ENCODE assay signal across 8 cellular contexts in the genomic region with DNA sequence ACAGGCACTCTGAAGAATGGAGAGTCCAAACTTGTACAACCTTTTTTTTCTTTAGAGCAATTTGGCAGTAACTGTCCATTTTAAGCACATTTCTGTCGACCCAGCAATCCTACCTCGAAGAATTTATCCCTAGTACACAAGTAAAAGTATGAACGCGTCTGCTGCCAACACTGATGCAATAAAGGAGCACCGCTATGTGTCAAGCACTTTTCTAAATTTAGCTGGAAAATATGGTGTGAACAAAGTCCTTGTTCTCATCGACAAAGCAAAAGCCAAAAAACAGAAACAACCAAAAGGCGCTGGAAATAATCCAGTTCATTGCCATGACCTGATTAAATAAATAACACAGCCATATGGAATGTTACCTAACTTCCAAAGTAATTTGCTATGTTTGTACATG. TPM values are rescaled to one million over a fixed set of nuclear protein-coding genes. Genes with fewer than 3 reads are reported as not detected.
DNase-seq lines count a peak whose midpoint lies in the region; ATAC-seq and TF ChIP-seq lines count a peak whose summit lies in the region.

No MANE protein-coding gene starts in this region.

- POLR2A ChIA-PET in HEK293 (lab: Yijun Ruan, JAX), result interaction anchor here (1.5 to 2.6 kb wide), 4 partner anchors 10 to 166 kb away, joined by 5 to 35 read pairs (median 9); a partner anchor contains a TSS

- TF ChIP-seq POLR2A in spleen (IDR thresholded peaks at IDR 0.05), result no peak

- intact Hi-C loops in left ventricle myocardium inferior (cut with micrococcal nuclease) (no loop called here), spleen (cut with DNase I; ENCODE audit: low total_unique reads) (no loop called here)

- no peaks in the 10 kb centered on the region for H3K27me3 ChIP-seq in left ventricle myocardium inferior (ENCODE audit: low read depth)
- H3K27me3 ChIP-seq in spleen (replicated peaks in 1 of 7), result no peaks in the 10 kb centered on the region

- CTCF ChIA-PET in HEK293 (lab: Yijun Ruan, JAX), result interaction anchor here (0.8 to 2.2 kb wide), 5 partner anchors 24 to 167 kb away, joined by 4 to 7 read pairs (median 5); a partner anchor contains a TSS

- H3K9me3 ChIP-seq in HEK293 (ENCODE audit: control insufficient read depth, insufficient read depth, low read depth, low read length) (no peaks in the 10 kb centered on the region), left ventricle myocardium inferior (replicated peaks) (peaks cover 2% of the 10 kb centered on the region), spleen (no peaks in the 10 kb centered on the region)

- H3K4me1 ChIP-seq in HEK293 (ENCODE audit: control insufficient read depth, insufficient read depth, low read length) (peaks cover 2% of the 10 kb centered on the region; the same call in 1 of the 2 replicates), left ventricle myocardium inferior (peaks cover 73% of the 10 kb centered on the region), spleen (peaks cover 45 to 84% (median 65%) of the 10 kb centered on the region in 6 donors)

- H3K27ac ChIP-seq in HEK293 (ENCODE audit: extremely low read depth, low read depth, low read length) (no peak overlapping the region), left ventricle myocardium inferior (replicated peaks) (peak overlapping the region; percentile 96), spleen (peak overlapping the region in 3 of 8 donors; percentile 92 to 94 (median 94)), substantia nigra (ENCODE audit: low read depth, low read length, poor library complexity, severe bottlenecking) (no peak overlapping the region)

- no peak for ATAC-seq in HG02610 (IDR thresholded peaks at IDR 0.05; ENCODE audit: unreplicated experiment)

- H3K4me3 ChIP-seq in HEK293 (ENCODE audit: low read depth, low read length) (peak overlapping the region; percentile 100), WI38 (ENCODE audit: low read depth, low read length) (peak overlapping the region; percentile 96), left ventricle myocardium inferior (peak overlapping the region; percentile 96), spleen (peak overlapping the region; percentile 85 to 100 (median 98))

- peaks cover 17 to 46% of the 10 kb centered on the region in 2 experiments for H3K36me3 ChIP-seq in HEK293 (ENCODE audit: control insufficient read depth in 2 of 2, insufficient read depth in 1 of 2, low read length in 2 of 2)
- H3K36me3 ChIP-seq in left ventricle myocardium inferior, result peaks cover 39% of the 10 kb centered on the region
- peaks cover 0 to 52% (median 22%) of the 10 kb centered on the region in 6 donors for H3K36me3 ChIP-seq in spleen

- TF ChIP-seq CTCF in HEK293 (tag by site-specific recombination; IDR thresholded peaks at IDR 0.05) (no peak), WI38 (IDR thresholded peaks at IDR 0.05; ENCODE audit: low read depth, low read length) (no peak), left ventricle myocardium inferior (IDR thresholded peaks at IDR 0.05; ENCODE audit: borderline replicate concordance) (no peak), spleen (IDR thresholded peaks at IDR 0.05 in 8 of 11, conservative IDR thresholded peaks at IDR 0.05 in 3 of 11) (no peak)

- 18 to 34% (median 26%) methylated on average over 7 of the region's 7 CpGs for WGBS in spleen, 5 donors

- no peak for DNase-seq in left ventricle myocardium inferior
- no peak for DNase-seq in spleen
- DNase-seq in NCI-H2227 treated with DMSO at 0.1 percent for 48 hours (lab: John Stamatoyannopoulos, UW), result no peak
- DNase-seq in NCI-H2029 (lab: John Stamatoyannopoulos, UW), result no peak
- DNase-seq in substantia nigra (lab: John Stamatoyannopoulos, UW), result no peak

TF ChIP-seq in HEK293, 187 proteins besides CTCF, POLR2A, EP300 and RAD21:
- TF ChIP-seq, protein P1, sequence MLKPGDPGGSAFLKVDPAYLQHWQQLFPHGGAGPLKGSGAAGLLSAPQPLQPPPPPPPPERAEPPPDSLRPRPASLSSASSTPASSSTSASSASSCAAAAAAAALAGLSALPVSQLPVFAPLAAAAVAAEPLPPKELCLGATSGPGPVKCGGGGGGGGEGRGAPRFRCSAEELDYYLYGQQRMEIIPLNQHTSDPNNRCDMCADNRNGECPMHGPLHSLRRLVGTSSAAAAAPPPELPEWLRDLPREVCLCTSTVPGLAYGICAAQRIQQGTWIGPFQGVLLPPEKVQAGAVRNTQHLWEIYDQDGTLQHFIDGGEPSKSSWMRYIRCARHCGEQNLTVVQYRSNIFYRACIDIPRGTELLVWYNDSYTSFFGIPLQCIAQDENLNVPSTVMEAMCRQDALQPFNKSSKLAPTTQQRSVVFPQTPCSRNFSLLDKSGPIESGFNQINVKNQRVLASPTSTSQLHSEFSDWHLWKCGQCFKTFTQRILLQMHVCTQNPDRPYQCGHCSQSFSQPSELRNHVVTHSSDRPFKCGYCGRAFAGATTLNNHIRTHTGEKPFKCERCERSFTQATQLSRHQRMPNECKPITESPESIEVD (tag by site-specific recombination; IDR thresholded peaks at IDR 0.05), result 0 out of 2 replicates have a peak, but pooled peaks have one; percentile 18
- no peak for TF ChIP-seq ZNF266 (tag by site-specific recombination; IDR thresholded peaks at IDR 0.05; ENCODE audit: low read depth)

RNA-seq across cellular contexts. Expression of a gene that starts 1.1 kb away (rescaled TPM):
- total RNA-seq in left ventricle myocardium inferior (44.9 TPM), spleen (10 to 100 TPM; 28.1 to 62.5 (median 37.9) TPM)
- polyA plus RNA-seq in spleen, result 10 to 100 TPM; 40.7 to 65.0 (median 46.9) TPM

RNA-seq across cellular contexts. Expression of a gene that starts 1.3 kb away (rescaled TPM):
- 2.8 TPM for total RNA-seq in left ventricle myocardium inferior
- 1 to 10 TPM; 3.4 to 7.0 (median 5.3) TPM for total RNA-seq in spleen
- 1 to 10 TPM; 2.6 to 4.2 (median 3.2) TPM for polyA plus RNA-seq in spleen

RNA-seq across cellular contexts. Expression of a gene that starts 26.0 kb away (rescaled TPM):
- total RNA-seq in left ventricle myocardium inferior (27.3 TPM), spleen (10 to 100 TPM; 54.2 to 78.8 (median 67.5) TPM)
- polyA plus RNA-seq in spleen, result 10 to 100 TPM; 30.6 to 34.3 (median 33.4) TPM
